In genomic region chr9:7145361-7146069, GRCh38 we compare ENCODE assay signal across 14 cellular contexts.
DNase-seq lines count a peak whose midpoint lies in the region; ATAC-seq and TF ChIP-seq lines count a peak whose summit lies in the region.
"Had no signal": no experiment of that assay in that cellular context is flagged by ENCODE, and none has a peak within 500 bp of the region (broad histone marks: within the 10 kb centered on the region; RNA-seq: fewer than 3 reads in every experiment).

No MANE protein-coding gene starts in this region.

- TF ChIP-seq CTCF in HFFc6 (IDR thresholded peaks at IDR 0.05): no peak
- TF ChIP-seq CTCF in gastrocnemius medialis (IDR thresholded peaks at IDR 0.05 in 4 of 5, conservative IDR thresholded peaks at IDR 0.05 in 1 of 5): no peak
- TF ChIP-seq CTCF in PC-9 (conservative IDR thresholded peaks at IDR 0.05): no peak

- no peak overlapping the region for H3K4me2 ChIP-seq in PC-9

- no peaks in the 10 kb centered on the region for H3K9me3 Mint-ChIP-seq in HFFc6

- H3K4me3 ChIP-seq in gastrocnemius medialis (no peak overlapping the region), PC-9 (no peak overlapping the region)
- H3K4me3 ChIP-seq: GM12878 had no signal

- H3K27me3 ChIP-seq in gastrocnemius medialis (no peaks in the 10 kb centered on the region), PC-9 (ENCODE audit: insufficient read depth, low read depth) (no peaks in the 10 kb centered on the region)

- peak overlapping the region; percentile 59; the same call in 1 of the 2 replicates for H3K4me3 Mint-ChIP-seq in HFFc6

- H3K9me3 ChIP-seq in gastrocnemius medialis: no peaks in the 10 kb centered on the region
- no peaks in the 10 kb centered on the region for H3K9me3 ChIP-seq in PC-9 (ENCODE audit: insufficient read depth, low read depth)

- H3K4me1 ChIP-seq in gastrocnemius medialis (peaks cover 69 to 79% of the 10 kb centered on the region in 2 donors), PC-9 (replicated peaks; ENCODE audit: insufficient read depth) (no peaks in the 10 kb centered on the region)

- in situ Hi-C loops in gastrocnemius medialis (cut with MboI; ENCODE audit: low sequenced_read_pairs in 4 of 4): no loop called here

- no peak overlapping the region for H2AFZ ChIP-seq in PC-9

- peak; percentile 91 for DNase-seq in DMS79 treated with DMSO at 0.1 percent for 48 hours (lab: John Stamatoyannopoulos, UW)
- no peak for DNase-seq in HFFc6
- DNase-seq in fibroblast of peridontal ligament (ENCODE audit: extremely low read depth): peak; percentile 18
- DNase-seq in gastrocnemius medialis: no peak
- DNase-seq in PC-9: no peak
- DNase-seq in NCI-H1092 (lab: John Stamatoyannopoulos, UW): no peak
- no peak for DNase-seq in foreskin melanocyte
- DNase-seq: COR-L47, DMS153, NCI-H146, NCI-H2081 treated with DMSO at 0.1 percent for 48 hours, NCI-H226, NCI-H526 had no signal

- no peak overlapping the region for H3K27ac Mint-ChIP-seq in HFFc6

- no TSS peak for BruUV-seq in PC-9 (replicated peaks; lab: Mats Ljungman, UMichigan)

- intact Hi-C loops in gastrocnemius medialis (cut with DNase I; ENCODE audit: low total_unique reads): loop anchor here (5.0 kb wide), 1 partner anchor 93 kb away; no protein-coding TSS in a partner anchor
- intact Hi-C loops in PC-9 (cut with micrococcal nuclease; ENCODE audit: unreplicated experiment): no loop called here

- peak overlapping the region; percentile 83 to 95 (median 90) for H3K27ac ChIP-seq in gastrocnemius medialis
- H3K27ac ChIP-seq in PC-9: no peak overlapping the region

- no peaks in the 10 kb centered on the region; the same call in 1 of the 2 replicates for H3K27me3 Mint-ChIP-seq in HFFc6 (ENCODE audit: insufficient read depth)

- H3F3A ChIP-seq in PC-9 (ENCODE audit: insufficient read depth, low read depth): no peaks in the 10 kb centered on the region

- CTCF ChIA-PET in PC-9 (lab: Charles Lee): interaction anchor here (0.7 kb wide), 1 partner anchor 53 kb away, joined by 3 read pairs; no protein-coding TSS in a partner anchor

- POLR2A ChIA-PET in PC-9 (lab: Charles Lee; ENCODE audit: unreplicated experiment): no interaction called here

- peaks cover 20% of the 10 kb centered on the region for H3K4me1 Mint-ChIP-seq in HFFc6 (ENCODE audit: low read depth)

- no peak for ATAC-seq in gastrocnemius medialis
- ATAC-seq: GM12878 had no signal

- no peaks in the 10 kb centered on the region for H3K9me2 ChIP-seq in PC-9 (ENCODE audit: insufficient read depth)

- TF ChIP-seq POLR2A in gastrocnemius medialis (IDR thresholded peaks at IDR 0.05): no peak

- H3K36me3 ChIP-seq in gastrocnemius medialis (no peaks in the 10 kb centered on the region), PC-9 (ENCODE audit: low read depth) (no peaks in the 10 kb centered on the region)

- no peaks in the 10 kb centered on the region for H3K36me3 Mint-ChIP-seq in HFFc6 (ENCODE audit: low read depth)

- no peaks in the 10 kb centered on the region for H4K20me1 ChIP-seq in PC-9 (ENCODE audit: insufficient read depth)

- H3K79me2 ChIP-seq in PC-9 (ENCODE audit: low read depth): no peaks in the 10 kb centered on the region

Comparison
In these comparisons a context has a peak if more than half of its experiments do, and no peak if none do; other contexts are left out.
1. DNase-seq: peak in DMS79 treated with DMSO at 0.1 percent for 48 hours (single experiment) and fibroblast of peridontal ligament (single experiment); none in HFFc6 (single experiment), gastrocnemius medialis (0 of 2), PC-9 (0 of 2), NCI-H1092 (single experiment) and foreskin melanocyte (single experiment).